Comparison of ENCODE assay signal across 36 cellular contexts in the genomic region with DNA sequence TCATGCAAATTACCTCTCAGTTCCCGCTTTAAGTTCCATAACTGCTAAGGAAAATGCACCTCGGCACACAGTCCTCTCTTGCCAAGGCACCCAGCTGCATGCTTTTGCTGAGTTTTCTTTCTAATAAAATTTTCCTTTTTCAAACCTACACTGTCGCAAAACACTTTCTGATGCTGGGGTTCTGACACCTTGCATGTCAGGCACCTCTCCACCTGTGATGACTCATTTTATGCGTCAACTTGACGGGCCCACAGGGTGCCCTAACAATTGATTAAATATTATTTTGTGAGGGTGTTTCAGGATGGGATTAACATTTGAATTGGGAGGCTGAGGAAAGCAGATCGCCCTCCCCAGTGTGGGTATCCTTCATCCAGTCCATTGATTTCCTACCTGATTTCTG.
"Had no signal": no experiment of that assay in that cellular context is flagged by ENCODE, and none has a peak within 500 bp of the region (broad histone marks: within the 10 kb centered on the region; RNA-seq: fewer than 3 reads in every experiment).

No MANE protein-coding gene starts in this region.

- H3K36me3 ChIP-seq: brain microvascular endothelial cell, Peyer's patch had no signal

- H3K9me3 Mint-ChIP-seq: activated CD4-positive, alpha-beta memory T cell treated with anti-CD3 and anti-CD28 coated beads, Interleukin-2, amount 10 ng/mL, durations not matched to agents 7 days and 5 days; activated naive CD8-positive, alpha-beta T cell treated with anti-CD3 and anti-CD28 coated beads, Interleukin-2, amount 50 U/mL, for 24 hours had no signal

- ATAC-seq: activated CD8-positive, alpha-beta memory T cell treated with anti-CD3 and anti-CD28 coated beads, Interleukin-2, amount 10 ng/mL, durations not matched to agents 7 days and 5 days; activated naive CD8-positive, alpha-beta T cell treated with anti-CD3 and anti-CD28 coated beads, Interleukin-2, amount 50 U/mL, for 24 hours; PC-3 had no signal

- H3K4me3 ChIP-seq: Peyer's patch had no signal

- H3K4me1 ChIP-seq: Peyer's patch had no signal

- H3K36me3 Mint-ChIP-seq: activated CD8-positive, alpha-beta memory T cell treated with anti-CD3 and anti-CD28 coated beads, Interleukin-2, amount 10 ng/mL, durations not matched to agents 7 days and 5 days; activated naive CD4-positive, alpha-beta T cell treated with anti-CD3 and anti-CD28 coated beads, Interleukin-2, amount 10 ng/mL, durations not matched to agents 7 days and 5 days; activated naive CD8-positive, alpha-beta T cell had no signal

- H3K4me3 Mint-ChIP-seq: activated CD4-positive, alpha-beta memory T cell treated with anti-CD3 and anti-CD28 coated beads, Interleukin-2, amount 10 ng/mL, durations not matched to agents 7 days and 5 days; activated CD8-positive, alpha-beta memory T cell treated with anti-CD3 and anti-CD28 coated beads, Interleukin-2, amount 10 ng/mL, durations not matched to agents 7 days and 5 days; activated naive CD4-positive, alpha-beta T cell treated with anti-CD3 and anti-CD28 coated beads, Interleukin-2, amount 10 ng/mL, durations not matched to agents 7 days and 5 days; activated naive CD8-positive, alpha-beta T cell; activated naive CD8-positive, alpha-beta T cell treated with anti-CD3 and anti-CD28 coated beads, Interleukin-2, amount 50 U/mL, for 24 hours had no signal

- H3K27me3 Mint-ChIP-seq: activated CD4-positive, alpha-beta memory T cell treated with anti-CD3 and anti-CD28 coated beads, Interleukin-2, amount 10 ng/mL, durations not matched to agents 7 days and 5 days; activated CD8-positive, alpha-beta memory T cell treated with anti-CD3 and anti-CD28 coated beads, Interleukin-2, amount 10 ng/mL, durations not matched to agents 7 days and 5 days; activated naive CD4-positive, alpha-beta T cell treated with anti-CD3 and anti-CD28 coated beads, Interleukin-2, amount 10 ng/mL, durations not matched to agents 7 days and 5 days; activated naive CD8-positive, alpha-beta T cell; activated naive CD8-positive, alpha-beta T cell treated with anti-CD3 and anti-CD28 coated beads, Interleukin-2, amount 50 U/mL, for 24 hours had no signal

- H3K27ac Mint-ChIP-seq: activated CD4-positive, alpha-beta memory T cell treated with anti-CD3 and anti-CD28 coated beads, Interleukin-2, amount 10 ng/mL, durations not matched to agents 7 days and 5 days; activated CD8-positive, alpha-beta memory T cell treated with anti-CD3 and anti-CD28 coated beads, Interleukin-2, amount 10 ng/mL, durations not matched to agents 7 days and 5 days; activated naive CD4-positive, alpha-beta T cell treated with anti-CD3 and anti-CD28 coated beads, Interleukin-2, amount 10 ng/mL, durations not matched to agents 7 days and 5 days; activated naive CD8-positive, alpha-beta T cell; activated naive CD8-positive, alpha-beta T cell treated with anti-CD3 and anti-CD28 coated beads, Interleukin-2, amount 50 U/mL, for 24 hours had no signal

- H3K27ac ChIP-seq: brain microvascular endothelial cell, Peyer's patch, VCaP had no signal

- H3K27me3 ChIP-seq: brain microvascular endothelial cell, Peyer's patch had no signal

- DNase-seq: activated CD4-positive, alpha-beta memory T cell treated with anti-CD3 and anti-CD28 coated beads, Interleukin-2, amount 10 ng/mL, durations not matched to agents 7 days and 5 days; activated CD4-positive, alpha-beta T cell treated with anti-CD3 and anti-CD28 coated beads for 1 hour; activated CD4-positive, alpha-beta T cell treated with anti-CD3 and anti-CD28 coated beads for 48 hours; activated CD4-positive, CD25-positive, alpha-beta regulatory T cell; activated CD8-positive, alpha-beta memory T cell treated with anti-CD3 and anti-CD28 coated beads for 24 hours; activated CD8-positive, alpha-beta memory T cell treated with anti-CD3 and anti-CD28 coated beads, Interleukin-2, amount 10 ng/mL, durations not matched to agents 7 days and 5 days; activated CD8-positive, alpha-beta memory T cell treated with anti-CD3 and anti-CD28 coated beads, Interleukin-2, amount 50 U/mL, for 48 hours; activated effector memory CD4-positive, alpha-beta T cell treated with Interleukin-2 at 50 U/mL for 16 hours; activated naive CD4-positive, alpha-beta T cell treated with anti-CD3 and anti-CD28 coated beads, Interleukin-2, amount 10 ng/mL, durations not matched to agents 7 days and 5 days; activated naive CD8-positive, alpha-beta T cell treated with anti-CD3 and anti-CD28 coated beads, Interleukin-2, amount 50 U/mL, for 24 hours; activated T-cell treated with anti-CD3 and anti-CD28 coated beads, Interleukin-2, amount 50 U/mL, for 48 hours; anterior cingulate cortex; brain microvascular endothelial cell; central memory CD4-positive, alpha-beta T cell; Kasumi-1; MM.1S; MV-4-11; NCI-H1092; NCI-H1694; NCI-H1930; NCI-H2081 treated with DMSO at 0.1 percent for 48 hours; NCI-H345; NCI-H510A; NCI-H526; NCI-H748 treated with DMSO at 0.1 percent for 48 hours; NK-92 treated with Interleukin-12 subunit alpha and Interleukin-12 subunit beta, amount 100 ng/mL, for 24 hours; PC-3; Peyer's patch; RPMI8226; SHP77 treated with DMSO at 0.1 percent for 48 hours; SW 1271; T-helper 1 cell; T-helper 2 cell; T-helper 9 cell had no signal

- H3K9me3 ChIP-seq: Peyer's patch had no signal

- H3K4me1 Mint-ChIP-seq: activated CD4-positive, alpha-beta memory T cell treated with anti-CD3 and anti-CD28 coated beads, Interleukin-2, amount 10 ng/mL, durations not matched to agents 7 days and 5 days; activated CD8-positive, alpha-beta memory T cell treated with anti-CD3 and anti-CD28 coated beads, Interleukin-2, amount 10 ng/mL, durations not matched to agents 7 days and 5 days; activated naive CD4-positive, alpha-beta T cell treated with anti-CD3 and anti-CD28 coated beads, Interleukin-2, amount 10 ng/mL, durations not matched to agents 7 days and 5 days; activated naive CD8-positive, alpha-beta T cell treated with anti-CD3 and anti-CD28 coated beads, Interleukin-2, amount 50 U/mL, for 24 hours had no signal
